Comparison of ENCODE assay signal across 20 cellular contexts in genomic region chr5:31908396-31908795, GRCh38.
"Had no signal": no experiment of that assay in that cellular context is flagged by ENCODE, and none has a peak within 500 bp of the region (broad histone marks: within the 10 kb centered on the region; RNA-seq: fewer than 3 reads in every experiment).

No MANE protein-coding gene starts in this region.

- H3K27me3 ChIP-seq: right atrium auricular region, stomach, thyroid gland had no signal

- H3K36me3 Mint-ChIP-seq: natural killer cell treated with Interleukin-12 subunit alpha and Interleukin-12 subunit beta and Interleukin-15 and Interleukin-18, amount 100 ng/mL, for 72 hours; stimulated activated effector memory CD8-positive, alpha-beta T cell treated with anti-CD3 and anti-CD28 coated beads, Interleukin-12 subunit alpha, Interleukin-12 subunit beta, amount 100 ng/mL, for 72 hours had no signal

- H3K4me2 ChIP-seq: smooth muscle cell had no signal

- H3K9me3 Mint-ChIP-seq: effector memory CD8-positive, alpha-beta T cell; natural killer cell treated with Interleukin-12 subunit alpha and Interleukin-12 subunit beta and Interleukin-15 and Interleukin-18, amount 100 ng/mL, for 72 hours; neural crest cell; stimulated activated effector memory CD8-positive, alpha-beta T cell treated with anti-CD3 and anti-CD28 coated beads, Interleukin-12 subunit alpha, Interleukin-12 subunit beta, amount 100 ng/mL, for 72 hours had no signal

- H3K36me3 ChIP-seq: lower lobe of right lung, prostate gland, right atrium auricular region, stomach, thyroid gland had no signal

- H3K4me1 Mint-ChIP-seq: stimulated activated effector memory CD8-positive, alpha-beta T cell treated with anti-CD3 and anti-CD28 coated beads, Interleukin-12 subunit alpha, Interleukin-12 subunit beta, amount 100 ng/mL, for 72 hours had no signal

- ATAC-seq: effector memory CD8-positive, alpha-beta T cell; left ventricle myocardium superior; lower lobe of right lung; sciatic nerve; stimulated activated effector memory CD8-positive, alpha-beta T cell treated with anti-CD3 and anti-CD28 coated beads, Interleukin-12 subunit alpha, Interleukin-12 subunit beta, amount 100 ng/mL, for 72 hours had no signal

- DNase-seq: cortex of kidney; effector memory CD8-positive, alpha-beta T cell; hypothalamus; left ventricle myocardium superior; lower lobe of right lung; stimulated activated CD4-positive, alpha-beta T cell treated with anti-CD3 and anti-CD28 coated beads, Interleukin-12 subunit alpha, Interleukin-12 subunit beta, amount 100 ng/mL, for 4 hours; stimulated activated CD4-positive, alpha-beta T cell treated with anti-CD3 and anti-CD28 coated beads, Interleukin-1b, Interleukin-23, amount 100 ng/mL, for 48 hours; stimulated activated CD4-positive, alpha-beta T cell treated with anti-CD3 and anti-CD28 coated beads, Interleukin-4, amount 100 ng/mL, for 24 hours; stimulated activated naive CD4-positive, alpha-beta T cell treated with Interleukin-2 at 50 U/mL for 16 hours; stomach; thyroid gland; trophoblast cell had no signal

- H2AFZ ChIP-seq: parathyroid adenoma had no signal

- H3K4me3 ChIP-seq: lower lobe of right lung, prostate gland, right atrium auricular region, smooth muscle cell, stomach, thyroid gland had no signal

- H3K27ac Mint-ChIP-seq: effector memory CD8-positive, alpha-beta T cell; natural killer cell treated with Interleukin-12 subunit alpha and Interleukin-12 subunit beta and Interleukin-15 and Interleukin-18, amount 100 ng/mL, for 72 hours; stimulated activated effector memory CD8-positive, alpha-beta T cell treated with anti-CD3 and anti-CD28 coated beads, Interleukin-12 subunit alpha, Interleukin-12 subunit beta, amount 100 ng/mL, for 72 hours had no signal

- H3K4me1 ChIP-seq: lower lobe of right lung, parathyroid adenoma, prostate gland, right atrium auricular region, thyroid gland had no signal

- H3K9me3 ChIP-seq: lower lobe of right lung, prostate gland, right atrium auricular region, stomach, thyroid gland had no signal

- H3K27ac ChIP-seq: lower lobe of right lung, parathyroid adenoma, prostate gland, right atrium auricular region, stomach, thyroid gland had no signal

- H3K9ac ChIP-seq: parathyroid adenoma had no signal

- H3K4me3 Mint-ChIP-seq: effector memory CD8-positive, alpha-beta T cell; natural killer cell treated with Interleukin-12 subunit alpha and Interleukin-12 subunit beta and Interleukin-15 and Interleukin-18, amount 100 ng/mL, for 72 hours; neural crest cell; stimulated activated effector memory CD8-positive, alpha-beta T cell treated with anti-CD3 and anti-CD28 coated beads, Interleukin-12 subunit alpha, Interleukin-12 subunit beta, amount 100 ng/mL, for 72 hours had no signal
